1 cellular context compared by ENCODE assay signal in the genomic region with DNA sequence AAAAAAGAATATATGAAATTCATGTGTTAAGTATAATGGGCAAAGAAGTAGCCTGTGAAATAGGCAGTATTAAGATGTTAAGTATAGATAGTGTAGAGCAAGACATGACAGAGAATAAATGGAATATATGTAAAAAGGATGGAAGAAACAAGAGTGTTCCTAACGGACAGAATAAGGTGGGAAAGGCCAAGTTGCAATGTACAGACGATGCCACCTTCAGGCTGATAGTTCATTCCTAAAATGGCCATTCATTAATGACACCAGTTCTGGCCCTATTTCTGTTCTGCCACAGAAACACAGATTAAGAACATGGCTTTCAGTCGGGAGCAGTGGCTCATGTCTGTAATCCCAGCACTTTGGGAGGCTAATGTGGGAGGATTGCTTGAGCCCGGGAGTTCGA.
TF ChIP-seq lines count a peak whose summit lies in the region.

No MANE protein-coding gene starts in this region.

TF ChIP-seq in GM23338, 12 proteins besides CTCF, POLR2A, EP300 and RAD21:
- TF ChIP-seq, protein P1, sequence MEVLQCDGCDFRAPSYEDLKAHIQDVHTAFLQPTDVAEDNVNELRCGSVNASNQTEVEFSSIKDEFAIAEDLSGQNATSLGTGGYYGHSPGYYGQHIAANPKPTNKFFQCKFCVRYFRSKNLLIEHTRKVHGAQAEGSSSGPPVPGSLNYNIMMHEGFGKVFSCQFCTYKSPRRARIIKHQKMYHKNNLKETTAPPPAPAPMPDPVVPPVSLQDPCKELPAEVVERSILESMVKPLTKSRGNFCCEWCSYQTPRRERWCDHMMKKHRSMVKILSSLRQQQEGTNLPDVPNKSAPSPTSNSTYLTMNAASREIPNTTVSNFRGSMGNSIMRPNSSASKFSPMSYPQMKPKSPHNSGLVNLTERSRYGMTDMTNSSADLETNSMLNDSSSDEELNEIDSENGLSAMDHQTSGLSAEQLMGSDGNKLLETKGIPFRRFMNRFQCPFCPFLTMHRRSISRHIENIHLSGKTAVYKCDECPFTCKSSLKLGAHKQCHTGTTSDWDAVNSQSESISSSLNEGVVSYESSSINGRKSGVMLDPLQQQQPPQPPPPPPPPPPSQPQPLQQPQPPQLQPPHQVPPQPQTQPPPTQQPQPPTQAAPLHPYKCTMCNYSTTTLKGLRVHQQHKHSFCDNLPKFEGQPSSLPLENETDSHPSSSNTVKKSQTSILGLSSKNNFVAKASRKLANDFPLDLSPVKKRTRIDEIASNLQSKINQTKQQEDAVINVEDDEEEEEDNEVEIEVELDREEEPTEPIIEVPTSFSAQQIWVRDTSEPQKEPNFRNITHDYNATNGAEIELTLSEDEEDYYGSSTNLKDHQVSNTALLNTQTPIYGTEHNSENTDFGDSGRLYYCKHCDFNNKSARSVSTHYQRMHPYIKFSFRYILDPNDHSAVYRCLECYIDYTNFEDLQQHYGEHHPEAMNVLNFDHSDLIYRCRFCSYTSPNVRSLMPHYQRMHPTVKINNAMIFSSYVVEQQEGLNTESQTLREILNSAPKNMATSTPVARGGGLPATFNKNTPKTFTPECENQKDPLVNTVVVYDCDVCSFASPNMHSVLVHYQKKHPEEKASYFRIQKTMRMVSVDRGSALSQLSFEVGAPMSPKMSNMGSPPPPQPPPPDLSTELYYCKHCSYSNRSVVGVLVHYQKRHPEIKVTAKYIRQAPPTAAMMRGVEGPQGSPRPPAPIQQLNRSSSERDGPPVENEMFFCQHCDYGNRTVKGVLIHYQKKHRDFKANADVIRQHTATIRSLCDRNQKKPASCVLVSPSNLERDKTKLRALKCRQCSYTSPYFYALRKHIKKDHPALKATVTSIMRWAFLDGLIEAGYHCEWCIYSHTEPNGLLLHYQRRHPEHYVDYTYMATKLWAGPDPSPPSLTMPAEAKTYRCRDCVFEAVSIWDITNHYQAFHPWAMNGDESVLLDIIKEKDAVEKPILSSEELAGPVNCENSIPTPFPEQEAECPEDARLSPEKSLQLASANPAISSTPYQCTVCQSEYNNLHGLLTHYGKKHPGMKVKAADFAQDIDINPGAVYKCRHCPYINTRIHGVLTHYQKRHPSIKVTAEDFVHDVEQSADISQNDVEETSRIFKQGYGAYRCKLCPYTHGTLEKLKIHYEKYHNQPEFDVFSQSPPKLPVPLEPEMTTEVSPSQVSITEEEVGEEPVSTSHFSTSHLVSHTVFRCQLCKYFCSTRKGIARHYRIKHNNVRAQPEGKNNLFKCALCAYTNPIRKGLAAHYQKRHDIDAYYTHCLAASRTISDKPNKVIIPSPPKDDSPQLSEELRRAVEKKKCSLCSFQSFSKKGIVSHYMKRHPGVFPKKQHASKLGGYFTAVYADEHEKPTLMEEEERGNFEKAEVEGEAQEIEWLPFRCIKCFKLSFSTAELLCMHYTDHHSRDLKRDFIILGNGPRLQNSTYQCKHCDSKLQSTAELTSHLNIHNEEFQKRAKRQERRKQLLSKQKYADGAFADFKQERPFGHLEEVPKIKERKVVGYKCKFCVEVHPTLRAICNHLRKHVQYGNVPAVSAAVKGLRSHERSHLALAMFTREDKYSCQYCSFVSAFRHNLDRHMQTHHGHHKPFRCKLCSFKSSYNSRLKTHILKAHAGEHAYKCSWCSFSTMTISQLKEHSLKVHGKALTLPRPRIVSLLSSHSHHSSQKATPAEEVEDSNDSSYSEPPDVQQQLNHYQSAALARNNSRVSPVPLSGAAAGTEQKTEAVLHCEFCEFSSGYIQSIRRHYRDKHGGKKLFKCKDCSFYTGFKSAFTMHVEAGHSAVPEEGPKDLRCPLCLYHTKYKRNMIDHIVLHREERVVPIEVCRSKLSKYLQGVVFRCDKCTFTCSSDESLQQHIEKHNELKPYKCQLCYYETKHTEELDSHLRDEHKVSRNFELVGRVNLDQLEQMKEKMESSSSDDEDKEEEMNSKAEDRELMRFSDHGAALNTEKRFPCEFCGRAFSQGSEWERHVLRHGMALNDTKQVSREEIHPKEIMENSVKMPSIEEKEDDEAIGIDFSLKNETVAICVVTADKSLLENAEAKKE (CRISPR knock-in tag; IDR thresholded peaks at IDR 0.05): no peak
- no peak for TF ChIP-seq STAT1 (IDR thresholded peaks at IDR 0.05; ENCODE audit: unreplicated experiment)
- TF ChIP-seq ETS1 (IDR thresholded peaks at IDR 0.05): no peak
- no peak for TF ChIP-seq JUNB (IDR thresholded peaks at IDR 0.05; ENCODE audit: unreplicated experiment)
- TF ChIP-seq ZNF114 (CRISPR knock-in tag; IDR thresholded peaks at IDR 0.05): no peak
- no peak for TF ChIP-seq CREB1 (CRISPR knock-in tag; IDR thresholded peaks at IDR 0.05; ENCODE audit: low read depth)
